Comparison of ENCODE assay signal across 9 cellular contexts in genomic region chr5:10352404-10353240, GRCh38. TPM values are rescaled to one million over a fixed set of nuclear protein-coding genes. Genes with fewer than 3 reads are reported as not detected.
DNase-seq lines count a peak whose midpoint lies in the region; ATAC-seq and TF ChIP-seq lines count a peak whose summit lies in the region.
"Had no signal": no experiment of that assay in that cellular context is flagged by ENCODE, and none has a peak within 500 bp of the region (broad histone marks: within the 10 kb centered on the region; RNA-seq: fewer than 3 reads in every experiment).

No MANE protein-coding gene starts in this region.

- H3F3A ChIP-seq in DOHH2 (ENCODE audit: control insufficient read depth, insufficient read depth) = peaks cover 8% of the 10 kb centered on the region; the same call in 1 of the 2 replicates

- H3K36me3 ChIP-seq in DOHH2 (ENCODE audit: control insufficient read depth, low read length) (peaks cover 15% of the 10 kb centered on the region; the same call in 1 of the 2 replicates), skeletal muscle tissue (ENCODE audit: control insufficient read depth in 3 of 3, insufficient read depth in 3 of 3, low read length in 3 of 3) (no peaks in the 10 kb centered on the region)

- H3K36me3 Mint-ChIP-seq in activated naive CD8-positive, alpha-beta T cell treated with anti-CD3 and anti-CD28 coated beads for 36 hours = peaks cover 7% of the 10 kb centered on the region

- peak overlapping the region; percentile 96 for H3K4me2 ChIP-seq in DOHH2 (ENCODE audit: low read length)

- no peaks in the 10 kb centered on the region for H3K9me2 ChIP-seq in DOHH2 (replicated peaks; ENCODE audit: control insufficient read depth, low read length)

- H3K4me3 ChIP-seq in DOHH2 (ENCODE audit: low read length) (peak overlapping the region; percentile 91), skeletal muscle tissue (ENCODE audit: low read length in 3 of 3) (peak overlapping the region; percentile 85 to 92 (median 86))

- H3K9me3 ChIP-seq in DOHH2 (ENCODE audit: control insufficient read depth, insufficient read depth, low read length) = no peaks in the 10 kb centered on the region
- no peaks in the 10 kb centered on the region for H3K9me3 ChIP-seq in skeletal muscle tissue (ENCODE audit: control insufficient read depth in 3 of 3, low read length in 3 of 3)

- H3K4me3 Mint-ChIP-seq in activated naive CD8-positive, alpha-beta T cell treated with anti-CD3 and anti-CD28 coated beads for 36 hours = peak overlapping the region; percentile 91

- TF ChIP-seq CTCF in DOHH2 (IDR thresholded peaks at IDR 0.05; ENCODE audit: low read depth, low read length, poor library complexity, severe bottlenecking) = no peak

- peak overlapping the region; percentile 97 for H3K27ac Mint-ChIP-seq in activated naive CD8-positive, alpha-beta T cell treated with anti-CD3 and anti-CD28 coated beads for 36 hours

- peak; percentile 12 for ATAC-seq in HG02759 (IDR thresholded peaks at IDR 0.05; ENCODE audit: unreplicated experiment)

- H3K4me1 ChIP-seq in DOHH2 (ENCODE audit: control insufficient read depth, low read length) = peaks cover 35% of the 10 kb centered on the region
- peaks cover 11 to 27% (median 20%) of the 10 kb centered on the region in 3 donors for H3K4me1 ChIP-seq in skeletal muscle tissue (ENCODE audit: control insufficient read depth in 3 of 3, insufficient read depth in 3 of 3, low read length in 3 of 3)

- peaks cover 54% of the 10 kb centered on the region for H3K79me2 ChIP-seq in DOHH2 (ENCODE audit: control insufficient read depth, low read length)

- H3K27me3 Mint-ChIP-seq in activated naive CD8-positive, alpha-beta T cell treated with anti-CD3 and anti-CD28 coated beads for 36 hours = no peaks in the 10 kb centered on the region

- H3K27me3 ChIP-seq in DOHH2 (ENCODE audit: control insufficient read depth, low read length) (no peaks in the 10 kb centered on the region), skeletal muscle tissue (ENCODE audit: control insufficient read depth in 3 of 3, insufficient read depth in 3 of 3, low read length in 3 of 3) (no peaks in the 10 kb centered on the region)

- DNase-seq in NOMO-1 treated with DMSO at 0.1 percent for 48 hours (lab: John Stamatoyannopoulos, UW; ENCODE audit: unreplicated experiment) = peak; percentile 99
- peak; percentile 33 for DNase-seq in activated naive CD8-positive, alpha-beta T cell treated with anti-CD3 and anti-CD28 coated beads for 36 hours
- peak; percentile 40 to 72 for DNase-seq in hippocampal formation (lab: John Stamatoyannopoulos, UW)
- DNase-seq in 8988T = no peak
- no peak for DNase-seq in SW 1271 (lab: John Stamatoyannopoulos, UW)

- H4K20me1 ChIP-seq in DOHH2 (ENCODE audit: control insufficient read depth, insufficient read depth, low read depth, low read length) = peaks cover 17% of the 10 kb centered on the region; the same call in 1 of the 2 replicates

- peaks cover 28% of the 10 kb centered on the region for H3K4me1 Mint-ChIP-seq in activated naive CD8-positive, alpha-beta T cell treated with anti-CD3 and anti-CD28 coated beads for 36 hours

- peak overlapping the region; percentile 74 for H3K27ac ChIP-seq in DOHH2 (ENCODE audit: low read depth, low read length)
- peak overlapping the region; percentile 98 for H3K27ac ChIP-seq in skeletal muscle tissue (ENCODE audit: low read depth, low read length)

- H3K9ac ChIP-seq in skeletal muscle tissue (ENCODE audit: low read depth in 1 of 3, low read length in 3 of 3) = peak overlapping the region; percentile 90 to 96 (median 94)

- no peaks in the 10 kb centered on the region for H3K9me3 Mint-ChIP-seq in activated naive CD8-positive, alpha-beta T cell treated with anti-CD3 and anti-CD28 coated beads for 36 hours

RNA-seq across cellular contexts. Expression of gene MARCHF6, which starts 0.9 kb away (rescaled TPM):
- total RNA-seq in activated naive CD8-positive, alpha-beta T cell treated with anti-CD3 and anti-CD28 coated beads for 36 hours = 10 to 100 TPM; 82.7 to 86.1 TPM
- total RNA-seq in skeletal muscle tissue = 110 TPM

RNA-seq across cellular contexts. Expression of gene CMBL, which starts 44.9 kb away (rescaled TPM):
- total RNA-seq in activated naive CD8-positive, alpha-beta T cell treated with anti-CD3 and anti-CD28 coated beads for 36 hours = 1 to 10 TPM; 2.4 to 2.9 TPM
- total RNA-seq in skeletal muscle tissue = 34.4 TPM
- total RNA-seq: SK-MEL-5 had no signal

Comparison
In these comparisons a context has a peak if more than half of its experiments do, and no peak if none do; other contexts are left out.
1. DNase-seq: peak in NOMO-1 treated with DMSO at 0.1 percent for 48 hours (single experiment), activated naive CD8-positive, alpha-beta T cell treated with anti-CD3 and anti-CD28 coated beads for 36 hours (single experiment) and hippocampal formation (2 of 2); none in 8988T (single experiment) and SW 1271 (0 of 2).